ENCODE assay signal across 1 cellular context in the genomic region with DNA sequence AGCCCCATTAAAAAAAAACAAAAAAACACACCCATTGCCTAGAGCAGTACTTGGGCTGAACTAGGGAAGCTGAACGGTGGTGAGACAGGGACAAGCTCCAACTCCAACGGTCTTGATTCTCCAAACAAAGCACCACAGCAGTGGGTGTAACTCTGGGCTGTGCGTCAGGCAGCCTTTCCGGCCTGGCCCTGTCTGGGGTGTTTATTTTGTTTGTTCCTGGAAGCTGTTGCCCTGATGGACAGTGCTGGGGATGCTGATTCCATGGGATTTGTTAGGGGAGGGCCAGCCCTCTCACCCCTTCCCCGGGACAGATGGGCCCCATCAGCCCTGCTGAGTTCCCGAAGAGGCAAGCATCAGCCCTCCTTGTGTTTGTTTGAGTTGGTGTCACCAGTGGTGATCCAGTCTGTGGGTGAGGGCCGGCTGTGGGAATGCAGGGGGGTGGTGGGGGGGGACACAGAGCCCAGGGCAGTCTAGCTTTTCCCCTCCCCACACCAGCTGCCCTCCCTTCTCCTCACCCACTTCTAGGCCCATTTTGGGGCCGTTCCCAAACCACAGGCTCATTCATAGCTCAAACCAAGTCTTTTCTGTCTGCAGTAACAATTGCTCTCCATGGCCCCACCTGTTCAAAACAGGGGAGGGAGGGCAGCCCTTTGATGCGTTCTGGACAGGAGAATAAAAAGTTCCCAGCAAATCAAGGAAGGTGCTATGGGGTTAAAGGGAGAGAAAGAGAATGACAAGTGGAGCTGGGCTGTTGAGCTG.
TF ChIP-seq lines count a peak whose summit lies in the region.

No MANE protein-coding gene starts in this region.

TF ChIP-seq in IMR-90, 13 proteins besides CTCF, POLR2A, EP300 and RAD21 (continued from another document):
- TF ChIP-seq USF2 (IDR thresholded peaks at IDR 0.05; ENCODE audit: low read depth, low read length) (no peak), FOS (IDR thresholded peaks at IDR 0.05; ENCODE audit: low read depth, low read length) (0 out of 2 replicates have a peak, but pooled peaks have one; percentile 9), RCOR1 (IDR thresholded peaks at IDR 0.05; ENCODE audit: insufficient replicate concordance, low read length) (no peak), NFE2L2 (IDR thresholded peaks at IDR 0.05; ENCODE audit: low read depth, low read length) (no peak), CEBPB (IDR thresholded peaks at IDR 0.05; ENCODE audit: low read depth, low read length) (no peak), CHD1 (IDR thresholded peaks at IDR 0.05; ENCODE audit: low read depth, low read length) (no peak), MAZ (IDR thresholded peaks at IDR 0.05; ENCODE audit: borderline replicate concordance, low read depth, low read length) (peak; percentile 15; the same call in 1 of the 2 replicates), MAFK (IDR thresholded peaks at IDR 0.05; ENCODE audit: low read depth, low read length) (no peak)
